Comparison of ENCODE assay signal across 1 cellular context in genomic region chr12:68203460-68203875, GRCh38.
TF ChIP-seq lines count a peak whose summit lies in the region.

No MANE protein-coding gene starts in this region.

TF ChIP-seq in HEK293, 187 proteins besides CTCF, POLR2A, EP300 and RAD21:
- TF ChIP-seq, protein P1, sequence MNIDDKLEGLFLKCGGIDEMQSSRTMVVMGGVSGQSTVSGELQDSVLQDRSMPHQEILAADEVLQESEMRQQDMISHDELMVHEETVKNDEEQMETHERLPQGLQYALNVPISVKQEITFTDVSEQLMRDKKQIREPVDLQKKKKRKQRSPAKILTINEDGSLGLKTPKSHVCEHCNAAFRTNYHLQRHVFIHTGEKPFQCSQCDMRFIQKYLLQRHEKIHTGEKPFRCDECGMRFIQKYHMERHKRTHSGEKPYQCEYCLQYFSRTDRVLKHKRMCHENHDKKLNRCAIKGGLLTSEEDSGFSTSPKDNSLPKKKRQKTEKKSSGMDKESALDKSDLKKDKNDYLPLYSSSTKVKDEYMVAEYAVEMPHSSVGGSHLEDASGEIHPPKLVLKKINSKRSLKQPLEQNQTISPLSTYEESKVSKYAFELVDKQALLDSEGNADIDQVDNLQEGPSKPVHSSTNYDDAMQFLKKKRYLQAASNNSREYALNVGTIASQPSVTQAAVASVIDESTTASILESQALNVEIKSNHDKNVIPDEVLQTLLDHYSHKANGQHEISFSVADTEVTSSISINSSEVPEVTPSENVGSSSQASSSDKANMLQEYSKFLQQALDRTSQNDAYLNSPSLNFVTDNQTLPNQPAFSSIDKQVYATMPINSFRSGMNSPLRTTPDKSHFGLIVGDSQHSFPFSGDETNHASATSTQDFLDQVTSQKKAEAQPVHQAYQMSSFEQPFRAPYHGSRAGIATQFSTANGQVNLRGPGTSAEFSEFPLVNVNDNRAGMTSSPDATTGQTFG (tag by site-specific recombination; IDR thresholded peaks at IDR 0.05; ENCODE audit: borderline replicate concordance), result no peak
- TF ChIP-seq OVOL3 (tag by site-specific recombination; IDR thresholded peaks at IDR 0.05), result peak; percentile 31; the same call in 1 of the 2 replicates
- TF ChIP-seq ZNF18 (tag by site-specific recombination; IDR thresholded peaks at IDR 0.05), result no peak
- no peak for TF ChIP-seq SCRT1 (tag by site-specific recombination; IDR thresholded peaks at IDR 0.05; ENCODE audit: borderline replicate concordance)
- no peak for TF ChIP-seq ZNF560 (tag by site-specific recombination; IDR thresholded peaks at IDR 0.05; ENCODE audit: borderline replicate concordance)
- TF ChIP-seq ZEB2 (tag by site-specific recombination; IDR thresholded peaks at IDR 0.05), result no peak
- TF ChIP-seq KLF8 (tag by site-specific recombination; IDR thresholded peaks at IDR 0.05), result no peak
- no peak for TF ChIP-seq BCL11A (tag by site-specific recombination; IDR thresholded peaks at IDR 0.05; ENCODE audit: low read depth)
- TF ChIP-seq ZNF488 (tag by site-specific recombination; IDR thresholded peaks at IDR 0.05), result 0 out of 2 replicates have a peak, but pooled peaks have one; percentile 34
- TF ChIP-seq ZNF350 (tag by site-specific recombination; IDR thresholded peaks at IDR 0.05), result no peak
- no peak for TF ChIP-seq ZNF610 (tag by site-specific recombination; IDR thresholded peaks at IDR 0.05; ENCODE audit: borderline replicate concordance)
- TF ChIP-seq ZNF501 (tag by site-specific recombination; IDR thresholded peaks at IDR 0.05), result no peak
- no peak for TF ChIP-seq ZNF37A (tag by site-specific recombination; IDR thresholded peaks at IDR 0.05)
- TF ChIP-seq ZNF555 (tag by site-specific recombination; conservative IDR thresholded peaks at IDR 0.05), result no peak
- TF ChIP-seq FEZF1 (tag by site-specific recombination; IDR thresholded peaks at IDR 0.05), result peak; percentile 70
- no peak for TF ChIP-seq MEIS1 (CRISPR knock-in tag; IDR thresholded peaks at IDR 0.05; ENCODE audit: borderline replicate concordance)
- TF ChIP-seq ZXDB (tag by site-specific recombination; IDR thresholded peaks at IDR 0.05), result 0 out of 2 replicates have a peak, but pooled peaks have one; percentile 25
- TF ChIP-seq ZNF214 (tag by site-specific recombination; IDR thresholded peaks at IDR 0.05; ENCODE audit: borderline replicate concordance), result no peak
- TF ChIP-seq PRDM2 (tag by site-specific recombination; IDR thresholded peaks at IDR 0.05; ENCODE audit: borderline replicate concordance), result no peak
- no peak for TF ChIP-seq ZNF138 (tag by site-specific recombination; IDR thresholded peaks at IDR 0.05; ENCODE audit: borderline replicate concordance)
- TF ChIP-seq ZNF707 (tag by site-specific recombination; IDR thresholded peaks at IDR 0.05), result no peak
- peak; percentile 52; the same call in 1 of the 2 replicates for TF ChIP-seq SCRT2 (tag by site-specific recombination; IDR thresholded peaks at IDR 0.05)
- TF ChIP-seq YY2 (tag by site-specific recombination; IDR thresholded peaks at IDR 0.05), result no peak
- no peak for TF ChIP-seq ELK4 (IDR thresholded peaks at IDR 0.05; ENCODE audit: borderline replicate concordance, low read depth, low read length)
- no peak for TF ChIP-seq ZNF514 (tag by site-specific recombination; IDR thresholded peaks at IDR 0.05)
- peak; percentile 88; the same call in 1 of the 2 replicates for TF ChIP-seq TCF7L2 (IDR thresholded peaks at IDR 0.05; ENCODE audit: borderline replicate concordance, low read depth, low read length)
- TF ChIP-seq, protein P2, sequence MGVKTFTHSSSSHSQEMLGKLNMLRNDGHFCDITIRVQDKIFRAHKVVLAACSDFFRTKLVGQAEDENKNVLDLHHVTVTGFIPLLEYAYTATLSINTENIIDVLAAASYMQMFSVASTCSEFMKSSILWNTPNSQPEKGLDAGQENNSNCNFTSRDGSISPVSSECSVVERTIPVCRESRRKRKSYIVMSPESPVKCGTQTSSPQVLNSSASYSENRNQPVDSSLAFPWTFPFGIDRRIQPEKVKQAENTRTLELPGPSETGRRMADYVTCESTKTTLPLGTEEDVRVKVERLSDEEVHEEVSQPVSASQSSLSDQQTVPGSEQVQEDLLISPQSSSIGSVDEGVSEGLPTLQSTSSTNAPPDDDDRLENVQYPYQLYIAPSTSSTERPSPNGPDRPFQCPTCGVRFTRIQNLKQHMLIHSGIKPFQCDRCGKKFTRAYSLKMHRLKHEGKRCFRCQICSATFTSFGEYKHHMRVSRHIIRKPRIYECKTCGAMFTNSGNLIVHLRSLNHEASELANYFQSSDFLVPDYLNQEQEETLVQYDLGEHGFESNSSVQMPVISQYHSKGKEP (tag by site-specific recombination; IDR thresholded peaks at IDR 0.05), result no peak
- no peak for TF ChIP-seq YY1 (tag by site-specific recombination; IDR thresholded peaks at IDR 0.05)
- TF ChIP-seq ZNF280D (tag by site-specific recombination; IDR thresholded peaks at IDR 0.05), result no peak
- peak; percentile 44; the same call in 1 of the 2 replicates for TF ChIP-seq OSR2 (tag by site-specific recombination; IDR thresholded peaks at IDR 0.05)
- TF ChIP-seq ZNF223 (tag by site-specific recombination; IDR thresholded peaks at IDR 0.05), result no peak
- TF ChIP-seq ZNF777 (tag by site-specific recombination; IDR thresholded peaks at IDR 0.05; ENCODE audit: borderline replicate concordance), result no peak
- TF ChIP-seq ZBTB8A (tag by site-specific recombination; IDR thresholded peaks at IDR 0.05), result no peak
- no peak for TF ChIP-seq ZNF473 (tag by site-specific recombination; IDR thresholded peaks at IDR 0.05)
- 0 out of 2 replicates have a peak, but pooled peaks have one; percentile 30 for TF ChIP-seq PRDM6 (tag by site-specific recombination; IDR thresholded peaks at IDR 0.05)
- no peak for TF ChIP-seq ZBTB1 (tag by site-specific recombination; IDR thresholded peaks at IDR 0.05)
- no peak for TF ChIP-seq ZNF785 (tag by site-specific recombination; IDR thresholded peaks at IDR 0.05)
- no peak for TF ChIP-seq ZNF211 (tag by site-specific recombination; IDR thresholded peaks at IDR 0.05; ENCODE audit: low read depth)
